ENCODE assay signal across 9 cellular contexts in genomic region chr2:24918326-24919099, GRCh38. TPM values are rescaled to one million over a fixed set of nuclear protein-coding genes. Genes with fewer than 3 reads are reported as not detected.
DNase-seq lines count a peak whose midpoint lies in the region; ATAC-seq and TF ChIP-seq lines count a peak whose summit lies in the region.
"Had no signal": no experiment of that assay in that cellular context is flagged by ENCODE, and none has a peak within 500 bp of the region (broad histone marks: within the 10 kb centered on the region; RNA-seq: fewer than 3 reads in every experiment).

No MANE protein-coding gene starts in this region.

- H3K27me3 ChIP-seq in DND-41 (ENCODE audit: insufficient read depth, low read length, poor library complexity) (no peaks in the 10 kb centered on the region), Peyer's patch (no peaks in the 10 kb centered on the region), prostate gland (replicated peaks; ENCODE audit: insufficient read depth) (no peaks in the 10 kb centered on the region)

- no peak for TF ChIP-seq POLR2A in Peyer's patch (IDR thresholded peaks at IDR 0.05)
- no peak for TF ChIP-seq POLR2A in prostate gland (IDR thresholded peaks at IDR 0.05)

- H3K36me3 ChIP-seq in DND-41 (ENCODE audit: insufficient read depth, low read length) (peaks cover 43% of the 10 kb centered on the region), Peyer's patch (no peaks in the 10 kb centered on the region), prostate gland (no peaks in the 10 kb centered on the region)

- H3K27ac ChIP-seq in DND-41 (ENCODE audit: low read length) (no peak overlapping the region; the same call in 1 of the 2 replicates), Peyer's patch (peak overlapping the region in 3 of 4 donors; percentile 60 to 88 (median 71)), prostate gland (peak overlapping the region in 1 of 2 donors; percentile 72)

- H4K20me1 ChIP-seq in DND-41 (ENCODE audit: insufficient read depth, low read length): peaks cover 39% of the 10 kb centered on the region

- H3K4me3 ChIP-seq in DND-41 (ENCODE audit: low read depth in 1 of 2, low read length in 2 of 2): peak overlapping the region; percentile 68 to 85; a peak in 3 of 4 replicates
- H3K4me3 ChIP-seq in Peyer's patch: peak overlapping the region; percentile 53 to 88 (median 80)
- peak overlapping the region; percentile 51 for H3K4me3 ChIP-seq in epithelial cell of proximal tubule (ENCODE audit: low read depth, low read length)
- H3K4me3 ChIP-seq in prostate gland: peak overlapping the region; percentile 57 to 59

- H3K4me1 ChIP-seq in DND-41 (ENCODE audit: insufficient read depth, low read length) (peaks cover 57% of the 10 kb centered on the region), Peyer's patch (peaks cover 0 to 33% (median 5%) of the 10 kb centered on the region in 4 donors), prostate gland (replicated peaks) (no peaks in the 10 kb centered on the region)

- no peak for DNase-seq in DND-41
- DNase-seq in Peyer's patch: no peak
- no peak for DNase-seq in epithelial cell of proximal tubule (ENCODE audit: low read depth)
- DNase-seq in prostate gland (ENCODE audit: low spot score): no peak
- DNase-seq in GM13976 (ENCODE audit: low spot score): no peak
- DNase-seq in NCI-H345 treated with DMSO at 0.1 percent for 48 hours (lab: John Stamatoyannopoulos, UW; ENCODE audit: unreplicated experiment): no peak
- no peak for DNase-seq in HuH-7.5 (ENCODE audit: low spot score)
- no peak for DNase-seq in cerebellar cortex (ENCODE audit: low spot score)
- DNase-seq: NCI-H1417 treated with DMSO at 0.1 percent for 48 hours had no signal

- H2AFZ ChIP-seq in DND-41 (ENCODE audit: low read depth, low read length): no peak overlapping the region

- 78% methylated on average over 42 of the region's 43 CpGs for WGBS in prostate gland

- peak overlapping the region; percentile 84 for H3K4me2 ChIP-seq in DND-41 (ENCODE audit: insufficient read depth, low read length)

- peak overlapping the region; percentile 82 for H3K9ac ChIP-seq in DND-41 (ENCODE audit: low read depth, low read length)

- ATAC-seq in DND-41 (ENCODE audit: insufficient read depth, low read depth): no peak

- in situ Hi-C loops in GM13976 (cut with MboI; ENCODE audit: low sequenced_read_pairs, unreplicated experiment): no loop called here

- no peak for TF ChIP-seq CTCF in DND-41 (IDR thresholded peaks at IDR 0.05; ENCODE audit: borderline replicate concordance, extremely low read depth, low read length, poor library complexity, severe bottlenecking)
- no peak for TF ChIP-seq CTCF in Peyer's patch (IDR thresholded peaks at IDR 0.05)
- no peak for TF ChIP-seq CTCF in epithelial cell of proximal tubule (conservative IDR thresholded peaks at IDR 0.05; ENCODE audit: low read depth, low read length)
- TF ChIP-seq CTCF in prostate gland (IDR thresholded peaks at IDR 0.05): no peak
- TF ChIP-seq CTCF in GM13976 (IDR thresholded peaks at IDR 0.05; ENCODE audit: borderline replicate concordance, control extremely low read depth, extremely low read depth, insufficient read depth, missing control alignments): no peak

- H3K9me3 ChIP-seq in DND-41 (ENCODE audit: insufficient read depth, low read length, severe bottlenecking): no peaks in the 10 kb centered on the region
- H3K9me3 ChIP-seq in Peyer's patch: no peaks in the 10 kb centered on the region
- no peaks in the 10 kb centered on the region for H3K9me3 ChIP-seq in prostate gland

- peaks cover 58% of the 10 kb centered on the region for H3K79me2 ChIP-seq in DND-41 (ENCODE audit: insufficient read depth, low read length)

- intact Hi-C loops in prostate gland (cut with DNase I): no loop called here

RNA-seq across cellular contexts. Expression of gene ADCY3, which starts 1.5 kb away (rescaled TPM):
- 100 to 1,000 TPM in 1 of 4 donors, 10 to 100 TPM in 3; 23.6 to 195 (median 56.4) TPM for total RNA-seq in Peyer's patch
- total RNA-seq in epithelial cell of proximal tubule: 18.7 and 37.6 TPM in 2 replicates
- total RNA-seq in prostate gland: 10 to 100 TPM; 20.8 to 44.3 TPM

RNA-seq across cellular contexts. Expression of gene DNAJC27, which starts 53.2 kb away (rescaled TPM):
- total RNA-seq in Peyer's patch (10 to 100 TPM in 1 of 4 donors, 1 to 10 TPM in 3; 2.7 to 12.4 (median 7.8) TPM), epithelial cell of proximal tubule (2.1 and 2.2 TPM in 2 replicates), prostate gland (1 to 10 TPM; 3.0 to 9.2 TPM)
